In the genomic region with DNA sequence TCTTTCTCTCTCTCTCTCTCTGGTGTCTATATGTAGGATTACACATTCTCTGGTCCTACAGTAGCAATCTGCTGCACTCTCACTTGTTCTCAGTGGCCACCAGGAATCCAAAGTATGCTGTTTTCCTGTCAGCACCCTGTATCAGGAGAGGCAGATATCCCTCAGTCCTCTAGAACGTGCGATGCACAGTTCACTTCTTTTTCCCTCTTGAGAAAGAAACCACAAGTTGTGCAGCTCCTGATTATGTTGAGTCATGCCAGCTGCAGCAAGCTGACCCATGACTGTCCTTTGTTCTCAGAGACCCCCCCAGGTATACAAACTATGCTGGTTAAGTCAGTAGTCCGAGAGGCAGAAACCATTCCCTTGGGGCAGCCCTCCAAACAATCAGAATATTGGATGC, we compare ENCODE assay signal across 16 cellular contexts. TPM values are rescaled to one million over a fixed set of nuclear protein-coding genes. Genes with fewer than 3 reads are reported as not detected.
A peak's percentile ranks its signal among the peaks of the same experiment; 100 is the strongest.
DNase-seq lines count a peak whose midpoint lies in the region; ATAC-seq, FAIRE-seq and TF ChIP-seq lines count a peak whose summit lies in the region.
"Had no signal": no experiment of that assay in that cellular context is flagged by ENCODE, and none has a peak within 500 bp of the region (broad histone marks: within the 10 kb centered on the region; RNA-seq: fewer than 3 reads in every experiment).

No MANE protein-coding gene starts in this region.

- H3K4me3 Mint-ChIP-seq in neural progenitor cell: no peak overlapping the region
- H3K4me3 Mint-ChIP-seq: activated T-cell treated with anti-CD3 and anti-CD28 coated beads, Interleukin-2, amount 50 U/mL, for 72 hours had no signal

- no peaks in the 10 kb centered on the region for H3K79me2 ChIP-seq in neural progenitor cell (ENCODE audit: low read depth)

- TF ChIP-seq CTCF in bronchial epithelial cell (IDR thresholded peaks at IDR 0.05; ENCODE audit: insufficient read depth, low read length, severe bottlenecking) (no peak), neural progenitor cell (IDR thresholded peaks at IDR 0.05) (no peak)

- DNase-seq in NCI-H2107 treated with DMSO at 0.1 percent for 48 hours (lab: John Stamatoyannopoulos, UW; ENCODE audit: unreplicated experiment) (peak; percentile 19), NCI-H2107 (lab: John Stamatoyannopoulos, UW) (no peak), MV-4-11 (lab: John Stamatoyannopoulos, UW) (peak; percentile 17), bronchial epithelial cell (ENCODE audit: low read depth) (peak; percentile 31), neural progenitor cell (ENCODE audit: low spot score) (peak; percentile 14), NCI-H2029 (lab: John Stamatoyannopoulos, UW) (no peak)
- DNase-seq in stimulated activated CD4-positive, alpha-beta T cell treated with anti-CD3 and anti-CD28 coated beads, Interleukin-4, amount 100 ng/mL, for 24 hours: no peak
- DNase-seq: activated T-cell treated with anti-CD3 and anti-CD28 coated beads, Interleukin-2, amount 50 U/mL, for 72 hours; central memory CD4-positive, alpha-beta T cell; esophagus squamous epithelium; NCI-H1694; occipital lobe; stimulated activated CD4-positive, alpha-beta T cell treated with anti-CD3 and anti-CD28 coated beads, Interleukin-2, amount 100 ng/mL, for 24 hours had no signal

- H3K4me2 ChIP-seq in neural progenitor cell: no peak overlapping the region

- H3K36me3 ChIP-seq in bronchial epithelial cell (ENCODE audit: control insufficient read depth, insufficient read depth, low read length): no peaks in the 10 kb centered on the region
- H3K36me3 ChIP-seq in neural progenitor cell: no peaks in the 10 kb centered on the region
- H3K36me3 ChIP-seq: esophagus squamous epithelium had no signal

- no peaks in the 10 kb centered on the region for H3K27me3 ChIP-seq in bronchial epithelial cell (ENCODE audit: control insufficient read depth, insufficient read depth, low read length)
- no peaks in the 10 kb centered on the region for H3K27me3 ChIP-seq in neural progenitor cell
- H3K27me3 ChIP-seq: esophagus squamous epithelium had no signal

- H4K20me1 ChIP-seq in neural progenitor cell (ENCODE audit: low read depth): no peaks in the 10 kb centered on the region

- H3K4me3 ChIP-seq in bronchial epithelial cell (ENCODE audit: low read depth, low read length): no peak overlapping the region
- no peak overlapping the region for H3K4me3 ChIP-seq in neural progenitor cell
- H3K4me3 ChIP-seq: esophagus squamous epithelium had no signal

- ATAC-seq in GM19452 (IDR thresholded peaks at IDR 0.05; ENCODE audit: unreplicated experiment): no peak
- ATAC-seq: activated T-cell treated with anti-CD3 and anti-CD28 coated beads, Interleukin-2, amount 50 U/mL, for 72 hours had no signal

- H3K27ac ChIP-seq in neural progenitor cell: no peak overlapping the region
- H3K27ac ChIP-seq: esophagus squamous epithelium had no signal

- H3K9me3 ChIP-seq in neural progenitor cell (ENCODE audit: low read depth): no peaks in the 10 kb centered on the region

- H3K9me3 Mint-ChIP-seq in neural progenitor cell: peaks cover 20% of the 10 kb centered on the region

- no peak overlapping the region for H2AFZ ChIP-seq in neural progenitor cell (replicated peaks)

- H3K4me1 Mint-ChIP-seq in neural progenitor cell: peaks cover 6% of the 10 kb centered on the region

- H3K9ac ChIP-seq in neural progenitor cell: no peak overlapping the region

- peak overlapping the region; percentile 64 for H3K27ac Mint-ChIP-seq in neural progenitor cell
- H3K27ac Mint-ChIP-seq: activated T-cell treated with anti-CD3 and anti-CD28 coated beads, Interleukin-2, amount 50 U/mL, for 72 hours had no signal

- no peaks in the 10 kb centered on the region for H3K27me3 Mint-ChIP-seq in neural progenitor cell (ENCODE audit: insufficient read depth, low read depth)

- H3K36me3 Mint-ChIP-seq in neural progenitor cell: peaks cover 13% of the 10 kb centered on the region

- no peaks in the 10 kb centered on the region for H3F3A ChIP-seq in neural progenitor cell (ENCODE audit: low read depth)

- FAIRE-seq in bronchial epithelial cell (lab: Jason Lieb, UNC): no peak
- FAIRE-seq: A204.1, G401.6 had no signal

- peaks cover 6% of the 10 kb centered on the region for H3K4me1 ChIP-seq in neural progenitor cell
- H3K4me1 ChIP-seq: esophagus squamous epithelium had no signal

RNA-seq across cellular contexts. Expression of a gene that starts 54.6 kb away (rescaled TPM):
- total RNA-seq in bronchial epithelial cell: 19.5 and 22.7 TPM in 2 replicates
- total RNA-seq in neural progenitor cell (ENCODE audit: low replicate concordance): 95.5 and 122 TPM in 2 replicates

Comparison
In these comparisons a context has a peak if more than half of its experiments do, and no peak if none do; other contexts are left out.
1. DNase-seq: peak in NCI-H2107 treated with DMSO at 0.1 percent for 48 hours (single experiment), MV-4-11 (single experiment), bronchial epithelial cell (single experiment) and neural progenitor cell (single experiment); none in NCI-H2107 (single experiment), NCI-H2029 (single experiment) and stimulated activated CD4-positive, alpha-beta T cell treated with anti-CD3 and anti-CD28 coated beads, Interleukin-4, amount 100 ng/mL, for 24 hours (single experiment).